Comparison of ENCODE assay signal across 14 cellular contexts in genomic region chr6:20991910-20992309, GRCh38.
DNase-seq lines count a peak whose midpoint lies in the region; ATAC-seq and TF ChIP-seq lines count a peak whose summit lies in the region.
"Had no signal": no experiment of that assay in that cellular context is flagged by ENCODE, and none has a peak within 500 bp of the region (broad histone marks: within the 10 kb centered on the region; RNA-seq: fewer than 3 reads in every experiment).

No MANE protein-coding gene starts in this region.

- TF ChIP-seq CTCF in cardiac fibroblast (IDR thresholded peaks at IDR 0.05; ENCODE audit: low read depth, low read length) = no peak
- no peak for TF ChIP-seq CTCF in fibroblast of the aortic adventitia (IDR thresholded peaks at IDR 0.05; ENCODE audit: insufficient read depth, low read length)

- ATAC-seq in activated CD4-positive, CD25-positive, alpha-beta regulatory T cell treated with anti-CD3 and anti-CD28 coated beads, Interleukin-2, amount 50 U/mL, for 24 hours = no peak
- no peak for ATAC-seq in HG03457 (IDR thresholded peaks at IDR 0.05; ENCODE audit: unreplicated experiment)
- ATAC-seq: CD8-positive, alpha-beta T cell had no signal

- peak; percentile 29 for DNase-seq in EH (ENCODE audit: low read depth)
- no peak for DNase-seq in HEK293T (ENCODE audit: extremely low spot score)
- peak; percentile 25 to 42 for DNase-seq in cardiac fibroblast (ENCODE audit: low read depth in 2 of 2)
- DNase-seq in fibroblast of the aortic adventitia (ENCODE audit: low read depth) = peak; percentile 50
- DNase-seq in AG08395 (ENCODE audit: low spot score) = no peak
- no peak for DNase-seq in anterior cingulate cortex (lab: John Stamatoyannopoulos, UW)
- DNase-seq: CD8-positive, alpha-beta T cell; COR-L47; DMS153; DMS79 treated with DMSO at 0.1 percent for 48 hours; GF-D8; HCEC 1CT had no signal

- CTCF ChIA-PET in HEK293T (lab: Yijun Ruan, JAX) = no interaction called here

- no peak overlapping the region for H3K4me3 ChIP-seq in cardiac fibroblast (replicated peaks in 1 of 2; ENCODE audit: low read depth in 2 of 2, low read length in 2 of 2)
- no peak overlapping the region for H3K4me3 ChIP-seq in fibroblast of the aortic adventitia (ENCODE audit: low read depth, low read length)

- POLR2A ChIA-PET in HEK293T (lab: Yijun Ruan, JAX) = no interaction called here

TF ChIP-seq in HEK293T, 16 proteins besides CTCF, POLR2A, EP300 and RAD21:
- TF ChIP-seq HDGF (IDR thresholded peaks at IDR 0.05; ENCODE audit: borderline replicate concordance) (no peak), ZNF384 (IDR thresholded peaks at IDR 0.05) (0 out of 2 replicates have a peak, but pooled peaks have one; percentile 2)

Comparison
In these comparisons a context has a peak if more than half of its experiments do, and no peak if none do; other contexts are left out.
1. DNase-seq: peak in EH (single experiment), cardiac fibroblast (2 of 2) and fibroblast of the aortic adventitia (single experiment); none in HEK293T (single experiment), AG08395 (single experiment) and anterior cingulate cortex (0 of 58).